In genomic region chr6:27495386-27496135, GRCh38 we compare ENCODE assay signal across 1 cellular context.
TF ChIP-seq lines count a peak whose summit lies in the region.

No MANE protein-coding gene starts in this region.

TF ChIP-seq in A549, 52 proteins besides CTCF, POLR2A, EP300 and RAD21 (continued from another document):
- TF ChIP-seq USF2 (IDR thresholded peaks at IDR 0.05) = no peak
TF ChIP-seq in A549: peak in this region for 9.
